ENCODE assay signal across 26 cellular contexts in the genomic region with DNA sequence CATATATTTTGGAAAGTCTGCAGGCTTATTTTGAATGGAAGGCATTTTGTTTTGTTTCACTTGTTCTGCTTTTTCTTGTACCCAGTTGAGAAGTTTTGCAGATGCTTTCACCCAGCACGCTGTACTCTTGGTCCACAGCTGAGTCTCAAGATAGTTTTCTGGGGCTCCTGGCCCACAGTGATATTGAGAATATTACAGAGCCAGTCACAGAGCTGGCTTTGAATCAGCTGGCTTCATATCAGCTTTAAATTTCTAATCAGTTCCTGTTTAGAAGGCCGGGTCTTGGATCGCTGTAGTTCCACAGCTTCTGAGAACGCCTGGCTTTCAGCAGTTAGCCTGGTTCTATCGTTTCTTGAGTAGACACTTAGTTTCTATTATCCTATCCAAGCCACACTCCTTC. TPM values are rescaled to one million over a fixed set of nuclear protein-coding genes. Genes with fewer than 3 reads are reported as not detected.
DNase-seq lines count a peak whose midpoint lies in the region; ATAC-seq and TF ChIP-seq lines count a peak whose summit lies in the region.
"Had no signal": no experiment of that assay in that cellular context is flagged by ENCODE, and none has a peak within 500 bp of the region (broad histone marks: within the 10 kb centered on the region; RNA-seq: fewer than 3 reads in every experiment).

No MANE protein-coding gene starts in this region.

- intact Hi-C loops in activated CD4-positive, alpha-beta T cell treated with anti-CD3 and anti-CD28 coated beads for 36 hours (cut with DNase I, micrococcal nuclease) = loop anchor here in 1 of 2 experiments (5.0 kb wide), 1 partner anchor 47 kb away; no protein-coding TSS in a partner anchor

- H3K36me3 Mint-ChIP-seq in activated CD4-positive, alpha-beta T cell treated with anti-CD3 and anti-CD28 coated beads for 36 hours (ENCODE audit: low read depth) = peaks cover 13% of the 10 kb centered on the region
- peaks cover 10% of the 10 kb centered on the region for H3K36me3 Mint-ChIP-seq in activated naive CD8-positive, alpha-beta T cell treated with anti-CD3 and anti-CD28 coated beads for 36 hours
- H3K36me3 Mint-ChIP-seq in chondrocyte (ENCODE audit: low read depth) = no peaks in the 10 kb centered on the region
- H3K36me3 Mint-ChIP-seq in type B pancreatic cell = no peaks in the 10 kb centered on the region
- H3K36me3 Mint-ChIP-seq: immature natural killer cell had no signal

- peak overlapping the region; percentile 66 for H3K4me3 Mint-ChIP-seq in activated CD4-positive, alpha-beta T cell treated with anti-CD3 and anti-CD28 coated beads for 36 hours
- H3K4me3 Mint-ChIP-seq in activated naive CD8-positive, alpha-beta T cell treated with anti-CD3 and anti-CD28 coated beads for 36 hours = peak overlapping the region; percentile 82
- H3K4me3 Mint-ChIP-seq in stimulated activated naive CD8-positive, alpha-beta T cell treated with anti-CD3 and anti-CD28 coated beads, Interleukin-15, amount 100 ng/mL, for 72 hours = peak overlapping the region; percentile 57 to 67
- no peak overlapping the region for H3K4me3 Mint-ChIP-seq in chondrocyte (ENCODE audit: unreplicated experiment)
- H3K4me3 Mint-ChIP-seq in type B pancreatic cell = no peak overlapping the region
- H3K4me3 Mint-ChIP-seq: dendritic cell treated with granulocyte-macrophage colony-stimulating factor and Interleukin-4, amounts not matched to agents 40 ng/mL and 50 ng/mL, for 4 days; endodermal cell; immature natural killer cell; nephron progenitor cell had no signal

- CTCF ChIA-PET in activated CD4-positive, alpha-beta T cell treated with anti-CD3 and anti-CD28 coated beads for 36 hours (lab: Charles Lee) = interaction anchor here (0.7 to 1.3 kb wide), 4 partner anchors 9 to 21 kb away, joined by 3 to 4 read pairs (median 4); no protein-coding TSS in a partner anchor

- no peaks in the 10 kb centered on the region for H3K27me3 Mint-ChIP-seq in activated CD4-positive, alpha-beta T cell treated with anti-CD3 and anti-CD28 coated beads for 36 hours
- H3K27me3 Mint-ChIP-seq in activated naive CD8-positive, alpha-beta T cell treated with anti-CD3 and anti-CD28 coated beads for 36 hours = no peaks in the 10 kb centered on the region
- H3K27me3 Mint-ChIP-seq in stimulated activated naive CD8-positive, alpha-beta T cell treated with anti-CD3 and anti-CD28 coated beads, Interleukin-15, amount 100 ng/mL, for 72 hours = no peaks in the 10 kb centered on the region
- H3K27me3 Mint-ChIP-seq in chondrocyte (ENCODE audit: low read depth) = peaks cover 9% of the 10 kb centered on the region
- H3K27me3 Mint-ChIP-seq in type B pancreatic cell = peaks cover 6% of the 10 kb centered on the region
- H3K27me3 Mint-ChIP-seq: dendritic cell treated with granulocyte-macrophage colony-stimulating factor and Interleukin-4, amounts not matched to agents 40 ng/mL and 50 ng/mL, for 4 days had no signal

- H3K9me3 Mint-ChIP-seq in activated CD4-positive, alpha-beta T cell treated with anti-CD3 and anti-CD28 coated beads for 36 hours (ENCODE audit: low read depth) = peaks cover 3% of the 10 kb centered on the region
- H3K9me3 Mint-ChIP-seq in activated naive CD8-positive, alpha-beta T cell treated with anti-CD3 and anti-CD28 coated beads for 36 hours = peaks cover 4% of the 10 kb centered on the region
- H3K9me3 Mint-ChIP-seq in stimulated activated naive CD8-positive, alpha-beta T cell treated with anti-CD3 and anti-CD28 coated beads, Interleukin-15, amount 100 ng/mL, for 72 hours = peaks cover 0 to 7% of the 10 kb centered on the region in 2 donors
- H3K9me3 Mint-ChIP-seq in chondrocyte (ENCODE audit: low read depth) (peaks cover 3% of the 10 kb centered on the region), type B pancreatic cell (no peaks in the 10 kb centered on the region)
- H3K9me3 Mint-ChIP-seq: dendritic cell treated with granulocyte-macrophage colony-stimulating factor and Interleukin-4, amounts not matched to agents 40 ng/mL and 50 ng/mL, for 4 days; immature natural killer cell had no signal

- TF ChIP-seq CTCF in chondrocyte (IDR thresholded peaks at IDR 0.05) (no peak), type B pancreatic cell (conservative IDR thresholded peaks at IDR 0.05) (no peak)

- POLR2A ChIA-PET in activated CD4-positive, alpha-beta T cell treated with anti-CD3 and anti-CD28 coated beads for 36 hours (lab: Charles Lee) = no interaction called here

- H3K27ac Mint-ChIP-seq in activated CD4-positive, alpha-beta T cell treated with anti-CD3 and anti-CD28 coated beads for 36 hours = peak overlapping the region; percentile 81
- peak overlapping the region; percentile 87 for H3K27ac Mint-ChIP-seq in activated naive CD8-positive, alpha-beta T cell treated with anti-CD3 and anti-CD28 coated beads for 36 hours
- H3K27ac Mint-ChIP-seq in stimulated activated naive CD8-positive, alpha-beta T cell treated with anti-CD3 and anti-CD28 coated beads, Interleukin-15, amount 100 ng/mL, for 72 hours = no peak overlapping the region
- no peak overlapping the region for H3K27ac Mint-ChIP-seq in chondrocyte (ENCODE audit: unreplicated experiment)
- H3K27ac Mint-ChIP-seq in type B pancreatic cell = no peak overlapping the region
- H3K27ac Mint-ChIP-seq: dendritic cell treated with granulocyte-macrophage colony-stimulating factor and Interleukin-4, amounts not matched to agents 40 ng/mL and 50 ng/mL, for 4 days; endodermal cell; immature natural killer cell; nephron progenitor cell had no signal

- peak; percentile 66 for ATAC-seq in activated CD4-positive, alpha-beta T cell treated with anti-CD3 and anti-CD28 coated beads for 36 hours
- no peak for ATAC-seq in stimulated activated naive CD8-positive, alpha-beta T cell treated with anti-CD3 and anti-CD28 coated beads, Interleukin-15, amount 100 ng/mL, for 72 hours
- ATAC-seq: left colon had no signal

- H3K4me1 Mint-ChIP-seq in activated CD4-positive, alpha-beta T cell treated with anti-CD3 and anti-CD28 coated beads for 36 hours = peaks cover 47% of the 10 kb centered on the region
- peaks cover 36% of the 10 kb centered on the region for H3K4me1 Mint-ChIP-seq in activated naive CD8-positive, alpha-beta T cell treated with anti-CD3 and anti-CD28 coated beads for 36 hours
- peaks cover 32% of the 10 kb centered on the region for H3K4me1 Mint-ChIP-seq in stimulated activated naive CD8-positive, alpha-beta T cell treated with anti-CD3 and anti-CD28 coated beads, Interleukin-15, amount 100 ng/mL, for 72 hours
- no peaks in the 10 kb centered on the region for H3K4me1 Mint-ChIP-seq in chondrocyte (ENCODE audit: low read depth)
- no peaks in the 10 kb centered on the region for H3K4me1 Mint-ChIP-seq in type B pancreatic cell (ENCODE audit: unreplicated experiment)
- H3K4me1 Mint-ChIP-seq: immature natural killer cell had no signal

- DNase-seq in activated CD4-positive, alpha-beta T cell treated with anti-CD3 and anti-CD28 coated beads for 36 hours = peak; percentile 25
- no peak for DNase-seq in activated CD4-positive, alpha-beta T cell treated with anti-CD3 and anti-CD28 coated beads for 4 hours
- DNase-seq in stimulated activated CD4-positive, alpha-beta T cell treated with anti-CD3 and anti-CD28 coated beads, Interleukin-15, amount 100 ng/mL, for 24 hours = peak; percentile 19
- DNase-seq in stimulated activated CD4-positive, alpha-beta T cell treated with anti-CD3 and anti-CD28 coated beads, Interleukin-2, amount 100 ng/mL, for 24 hours = no peak
- no peak for DNase-seq in activated naive CD8-positive, alpha-beta T cell treated with anti-CD3 and anti-CD28 coated beads for 36 hours
- no peak for DNase-seq in stimulated activated naive CD8-positive, alpha-beta T cell treated with anti-CD3 and anti-CD28 coated beads, Interleukin-15, amount 100 ng/mL, for 72 hours
- DNase-seq in chondrocyte (ENCODE audit: low spot score) = no peak
- DNase-seq in type B pancreatic cell (ENCODE audit: extremely low spot score, unreplicated experiment) = no peak
- DNase-seq: 8988T; adrenal gland; C1 segment of cervical spinal cord; central memory CD4-positive, alpha-beta T cell; endodermal cell; immature natural killer cell; IMR-90; left colon; mammary epithelial cell; MV-4-11; NCI-H146; NCI-H774; nephron progenitor cell; SHP77 treated with DMSO at 0.1 percent for 48 hours; testis; uterus; WERI-Rb-1 had no signal

RNA-seq across cellular contexts. Expression of gene PARP11, which starts 32.5 kb away (rescaled TPM):
- total RNA-seq in activated CD4-positive, alpha-beta T cell treated with anti-CD3 and anti-CD28 coated beads for 36 hours = 10 to 100 TPM; 20.9 to 23.0 TPM
- total RNA-seq in activated naive CD8-positive, alpha-beta T cell treated with anti-CD3 and anti-CD28 coated beads for 36 hours = 10 to 100 TPM; 22.2 to 23.1 TPM
- total RNA-seq in chondrocyte (7.1 to 10.2 TPM (median 7.1 TPM) in 3 replicates), type B pancreatic cell (ENCODE audit: low replicate concordance) (14.4 and 14.5 TPM in 2 replicates)

Comparison
In these comparisons a context has a peak if more than half of its experiments do, and no peak if none do; other contexts are left out.
1. DNase-seq: peak in activated CD4-positive, alpha-beta T cell treated with anti-CD3 and anti-CD28 coated beads for 36 hours (single experiment) and stimulated activated CD4-positive, alpha-beta T cell treated with anti-CD3 and anti-CD28 coated beads, Interleukin-15, amount 100 ng/mL, for 24 hours (single experiment); none in activated CD4-positive, alpha-beta T cell treated with anti-CD3 and anti-CD28 coated beads for 4 hours (0 of 2), stimulated activated CD4-positive, alpha-beta T cell treated with anti-CD3 and anti-CD28 coated beads, Interleukin-2, amount 100 ng/mL, for 24 hours (0 of 2), activated naive CD8-positive, alpha-beta T cell treated with anti-CD3 and anti-CD28 coated beads for 36 hours (single experiment), stimulated activated naive CD8-positive, alpha-beta T cell treated with anti-CD3 and anti-CD28 coated beads, Interleukin-15, amount 100 ng/mL, for 72 hours (0 of 2), chondrocyte (single experiment) and type B pancreatic cell (single experiment).
2. H3K27ac Mint-ChIP-seq: peak in activated CD4-positive, alpha-beta T cell treated with anti-CD3 and anti-CD28 coated beads for 36 hours (single experiment) and activated naive CD8-positive, alpha-beta T cell treated with anti-CD3 and anti-CD28 coated beads for 36 hours (single experiment); none in stimulated activated naive CD8-positive, alpha-beta T cell treated with anti-CD3 and anti-CD28 coated beads, Interleukin-15, amount 100 ng/mL, for 72 hours (0 of 2), chondrocyte (single experiment) and type B pancreatic cell (single experiment).
3. H3K4me3 Mint-ChIP-seq: peak in activated CD4-positive, alpha-beta T cell treated with anti-CD3 and anti-CD28 coated beads for 36 hours (single experiment), activated naive CD8-positive, alpha-beta T cell treated with anti-CD3 and anti-CD28 coated beads for 36 hours (single experiment) and stimulated activated naive CD8-positive, alpha-beta T cell treated with anti-CD3 and anti-CD28 coated beads, Interleukin-15, amount 100 ng/mL, for 72 hours (2 of 2); none in chondrocyte (single experiment) and type B pancreatic cell (single experiment).